1 cellular context compared by ENCODE assay signal in genomic region chr13:94239135-94239534, GRCh38.
TF ChIP-seq lines count a peak whose summit lies in the region.

No MANE protein-coding gene starts in this region.

TF ChIP-seq in GM23338, 12 proteins besides CTCF, POLR2A, EP300 and RAD21 (continued from another document):
- no peak for TF ChIP-seq NANOG (IDR thresholded peaks at IDR 0.05; ENCODE audit: borderline replicate concordance)
